Comparison of ENCODE assay signal across 21 cellular contexts in the genomic region with DNA sequence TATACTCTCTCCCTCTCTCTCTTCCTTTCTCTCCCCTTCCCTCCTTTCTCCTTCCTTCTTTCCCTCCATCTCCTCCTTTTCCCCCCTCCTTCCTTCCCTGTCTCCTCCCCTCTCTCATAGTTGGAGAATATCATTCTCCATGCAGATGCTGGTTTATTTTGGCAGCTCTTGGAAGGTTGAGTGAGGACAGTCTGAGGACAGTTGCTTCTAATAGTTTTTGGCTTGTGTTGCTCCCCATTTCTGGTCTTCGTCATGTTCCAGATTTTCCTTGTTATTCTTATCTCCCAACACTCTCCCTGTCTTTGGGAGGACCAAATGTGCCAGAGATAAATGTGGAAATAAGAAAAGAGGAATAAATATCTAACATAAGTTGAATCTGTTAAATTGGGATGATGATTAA.
"Had no signal": no experiment of that assay in that cellular context is flagged by ENCODE, and none has a peak within 500 bp of the region (broad histone marks: within the 10 kb centered on the region; RNA-seq: fewer than 3 reads in every experiment).

No MANE protein-coding gene starts in this region.

- H3K36me3 ChIP-seq: esophagus muscularis mucosa, left lung, stomach had no signal

- H3K4me3 Mint-ChIP-seq: dendritic cell treated with granulocyte-macrophage colony-stimulating factor and Interleukin-4, amounts not matched to agents 40 ng/mL and 50 ng/mL, for 4 days; effector memory CD8-positive, alpha-beta T cell; naive thymus-derived CD4-positive, alpha-beta T cell; nephron progenitor cell had no signal

- H3K9me3 ChIP-seq: esophagus muscularis mucosa, left lung, psoas muscle, stomach had no signal

- DNase-seq: cerebellar nuclear complex; effector memory CD8-positive, alpha-beta T cell; foreskin melanocyte; head of caudate nucleus; hypothalamus; islet precursor cell; left lung; mesendoderm; naive thymus-derived CD4-positive, alpha-beta T cell; nephron progenitor cell; psoas muscle; retina; small intestine; stimulated activated CD4-positive, alpha-beta T cell treated with anti-CD3 and anti-CD28 coated beads, Interleukin-12 subunit alpha, Interleukin-12 subunit beta, amount 100 ng/mL, for 4 hours; stimulated activated naive CD4-positive, alpha-beta T cell; stomach; substantia nigra; trophoblast cell had no signal

- H3K27ac Mint-ChIP-seq: dendritic cell treated with granulocyte-macrophage colony-stimulating factor and Interleukin-4, amounts not matched to agents 40 ng/mL and 50 ng/mL, for 4 days; effector memory CD8-positive, alpha-beta T cell; naive thymus-derived CD4-positive, alpha-beta T cell; nephron progenitor cell had no signal

- H3K27ac ChIP-seq: epithelial cell of prostate, esophagus muscularis mucosa, left lung, psoas muscle, stomach had no signal

- H3K4me1 ChIP-seq: esophagus muscularis mucosa, left lung, psoas muscle, stomach had no signal

- FAIRE-seq: small intestine had no signal

- H3K27me3 Mint-ChIP-seq: dendritic cell treated with granulocyte-macrophage colony-stimulating factor and Interleukin-4, amounts not matched to agents 40 ng/mL and 50 ng/mL, for 4 days; effector memory CD8-positive, alpha-beta T cell; naive thymus-derived CD4-positive, alpha-beta T cell had no signal

- ATAC-seq: effector memory CD8-positive, alpha-beta T cell; left lung; naive thymus-derived CD4-positive, alpha-beta T cell had no signal

- H3K9me3 Mint-ChIP-seq: dendritic cell treated with granulocyte-macrophage colony-stimulating factor and Interleukin-4, amounts not matched to agents 40 ng/mL and 50 ng/mL, for 4 days had no signal

- H3K4me3 ChIP-seq: esophagus muscularis mucosa, left lung, psoas muscle, stomach had no signal

- H3K4me1 Mint-ChIP-seq: naive thymus-derived CD4-positive, alpha-beta T cell; nephron progenitor cell had no signal

- H3K27me3 ChIP-seq: esophagus muscularis mucosa, left lung, stomach had no signal

- H3K36me3 Mint-ChIP-seq: naive thymus-derived CD4-positive, alpha-beta T cell had no signal
